ENCODE assay signal across 2 cellular contexts in the genomic region with DNA sequence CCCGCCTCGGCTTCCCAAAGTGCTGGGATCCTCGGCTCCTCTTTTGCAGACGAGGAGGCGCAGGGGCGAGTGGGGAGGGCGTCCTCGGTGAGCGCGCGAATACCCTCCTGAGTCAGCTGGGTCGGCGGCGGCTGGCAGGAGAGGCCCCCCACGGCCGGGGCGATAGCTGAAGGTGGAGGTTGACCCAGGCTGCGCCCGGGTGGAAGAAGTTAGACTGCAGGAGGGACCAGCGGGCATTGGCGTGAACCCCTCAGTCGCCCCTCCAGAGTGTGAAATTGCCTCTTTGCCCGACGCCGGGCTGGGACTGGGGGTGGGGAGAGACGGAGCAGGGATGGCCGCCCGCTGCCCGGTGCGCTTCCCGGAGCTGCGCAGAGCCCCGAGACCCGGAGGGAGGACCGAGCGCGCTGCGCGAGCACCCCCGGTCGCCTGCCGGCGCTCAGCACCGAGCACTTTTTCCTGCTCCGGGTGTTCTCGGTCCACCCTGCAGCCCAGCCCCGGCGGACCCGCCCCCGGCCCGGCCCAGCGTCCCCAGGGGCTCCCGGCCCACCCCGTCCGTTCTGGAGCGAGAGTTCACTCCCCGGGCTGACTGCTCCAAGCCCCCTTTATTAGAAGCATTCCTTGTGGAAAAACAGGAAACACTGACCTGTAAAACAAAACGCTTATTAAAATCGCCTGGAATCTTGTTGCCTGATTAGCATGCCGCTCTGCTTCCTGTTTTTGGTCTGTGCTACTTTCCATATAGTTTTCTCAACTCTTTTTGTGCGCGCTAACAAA.
TF ChIP-seq lines count a peak whose summit lies in the region.

No MANE protein-coding gene starts in this region.

TF ChIP-seq in A549, 52 proteins besides CTCF, POLR2A, EP300 and RAD21:
- TF ChIP-seq EHMT2 (IDR thresholded peaks at IDR 0.05; ENCODE audit: low read depth) (no peak), TP53 (CRISPR knock-in tag; IDR thresholded peaks at IDR 0.05) (no peak), PHF8 (IDR thresholded peaks at IDR 0.05; ENCODE audit: borderline replicate concordance, low read depth) (no peak), CHD2 (IDR thresholded peaks at IDR 0.05; ENCODE audit: low read length, partially characterized antibody) (no peak), ZSCAN20 (CRISPR knock-in tag; IDR thresholded peaks at IDR 0.05) (no peak), MAFK (IDR thresholded peaks at IDR 0.05; ENCODE audit: partially characterized antibody) (no peak), HOXA7 (CRISPR knock-in tag; IDR thresholded peaks at IDR 0.05) (no peak), ESRRA (IDR thresholded peaks at IDR 0.05; ENCODE audit: borderline replicate concordance, low read length) (no peak), KDM1A (IDR thresholded peaks at IDR 0.05; ENCODE audit: low read depth) (no peak), HEYL (CRISPR knock-in tag; IDR thresholded peaks at IDR 0.05) (no peak), JUN (IDR thresholded peaks at IDR 0.05) (no peak), HOXB13 (CRISPR knock-in tag; IDR thresholded peaks at IDR 0.05; ENCODE audit: low read depth) (no peak), FOSB (CRISPR knock-in tag; IDR thresholded peaks at IDR 0.05) (no peak), ZNF302 (CRISPR knock-in tag; IDR thresholded peaks at IDR 0.05) (no peak), GATA3 (IDR thresholded peaks at IDR 0.05; ENCODE audit: borderline replicate concordance) (no peak), RARB (CRISPR knock-in tag; IDR thresholded peaks at IDR 0.05) (no peak), SREBF2 (IDR thresholded peaks at IDR 0.05) (no peak)
- TF ChIP-seq, protein P1, sequence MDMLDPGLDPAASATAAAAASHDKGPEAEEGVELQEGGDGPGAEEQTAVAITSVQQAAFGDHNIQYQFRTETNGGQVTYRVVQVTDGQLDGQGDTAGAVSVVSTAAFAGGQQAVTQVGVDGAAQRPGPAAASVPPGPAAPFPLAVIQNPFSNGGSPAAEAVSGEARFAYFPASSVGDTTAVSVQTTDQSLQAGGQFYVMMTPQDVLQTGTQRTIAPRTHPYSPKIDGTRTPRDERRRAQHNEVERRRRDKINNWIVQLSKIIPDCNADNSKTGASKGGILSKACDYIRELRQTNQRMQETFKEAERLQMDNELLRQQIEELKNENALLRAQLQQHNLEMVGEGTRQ (IDR thresholded peaks at IDR 0.05), result no peak
- TF ChIP-seq, protein P2, sequence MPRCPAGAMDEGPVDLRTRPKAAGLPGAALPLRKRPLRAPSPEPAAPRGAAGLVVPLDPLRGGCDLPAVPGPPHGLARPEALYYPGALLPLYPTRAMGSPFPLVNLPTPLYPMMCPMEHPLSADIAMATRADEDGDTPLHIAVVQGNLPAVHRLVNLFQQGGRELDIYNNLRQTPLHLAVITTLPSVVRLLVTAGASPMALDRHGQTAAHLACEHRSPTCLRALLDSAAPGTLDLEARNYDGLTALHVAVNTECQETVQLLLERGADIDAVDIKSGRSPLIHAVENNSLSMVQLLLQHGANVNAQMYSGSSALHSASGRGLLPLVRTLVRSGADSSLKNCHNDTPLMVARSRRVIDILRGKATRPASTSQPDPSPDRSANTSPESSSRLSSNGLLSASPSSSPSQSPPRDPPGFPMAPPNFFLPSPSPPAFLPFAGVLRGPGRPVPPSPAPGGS (IDR thresholded peaks at IDR 0.05), result no peak
TF ChIP-seq in A549: peak in this region for 0.

TF ChIP-seq in HEK293, 187 proteins besides CTCF, POLR2A, EP300 and RAD21 (continues in another document):
- TF ChIP-seq, protein P3, sequence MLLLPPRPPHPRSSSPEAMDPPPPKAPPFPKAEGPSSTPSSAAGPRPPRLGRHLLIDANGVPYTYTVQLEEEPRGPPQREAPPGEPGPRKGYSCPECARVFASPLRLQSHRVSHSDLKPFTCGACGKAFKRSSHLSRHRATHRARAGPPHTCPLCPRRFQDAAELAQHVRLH (tag by site-specific recombination; IDR thresholded peaks at IDR 0.05), result no peak
- TF ChIP-seq ZNF132 (tag by site-specific recombination; IDR thresholded peaks at IDR 0.05; ENCODE audit: borderline replicate concordance) (no peak), ZNF214 (tag by site-specific recombination; IDR thresholded peaks at IDR 0.05; ENCODE audit: borderline replicate concordance) (no peak), ZEB2 (tag by site-specific recombination; IDR thresholded peaks at IDR 0.05) (no peak), HOXA7 (CRISPR knock-in tag; IDR thresholded peaks at IDR 0.05; ENCODE audit: borderline replicate concordance) (no peak), ZNF843 (tag by site-specific recombination; IDR thresholded peaks at IDR 0.05) (no peak), SP3 (tag by site-specific recombination; IDR thresholded peaks at IDR 0.05) (peak; percentile 10; the same call in 1 of the 2 replicates), OVOL3 (tag by site-specific recombination; IDR thresholded peaks at IDR 0.05) (no peak), ZBTB17 (tag by site-specific recombination; IDR thresholded peaks at IDR 0.05) (peak; percentile 90), ZNF423 (tag by site-specific recombination; IDR thresholded peaks at IDR 0.05) (0 out of 2 replicates have a peak, but pooled peaks have one; percentile 35), ZNF302 (tag by site-specific recombination; IDR thresholded peaks at IDR 0.05; ENCODE audit: low read depth) (no peak), ZSCAN30 (tag by site-specific recombination; IDR thresholded peaks at IDR 0.05) (no peak), ZNF335 (tag by site-specific recombination; conservative IDR thresholded peaks at IDR 0.05) (peak; percentile 89), ZXDB (tag by site-specific recombination; IDR thresholded peaks at IDR 0.05) (peak; percentile 14; the same call in 1 of the 2 replicates), SP7 (tag by site-specific recombination; IDR thresholded peaks at IDR 0.05) (no peak), ZNF274 (IDR thresholded peaks at IDR 0.05; ENCODE audit: low read length) (no peak), ZNF274 (tag by site-specific recombination; IDR thresholded peaks at IDR 0.05; ENCODE audit: borderline replicate concordance) (no peak), GLIS1 (tag by site-specific recombination; IDR thresholded peaks at IDR 0.05) (peak; percentile 57; the same call in 1 of the 2 replicates), ZSCAN16 (tag by site-specific recombination; IDR thresholded peaks at IDR 0.05) (0 out of 2 replicates have a peak, but pooled peaks have one; percentile 22), GLIS2 (tag by site-specific recombination; IDR thresholded peaks at IDR 0.05) (peak; percentile 67), SP2 (tag by site-specific recombination; IDR thresholded peaks at IDR 0.05) (peak; percentile 13; the same call in 1 of the 2 replicates), OSR2 (tag by site-specific recombination; IDR thresholded peaks at IDR 0.05) (no peak), ZNF473 (tag by site-specific recombination; IDR thresholded peaks at IDR 0.05) (no peak), ZBTB8A (tag by site-specific recombination; IDR thresholded peaks at IDR 0.05) (peak; percentile 63; the same call in 1 of the 2 replicates), SETDB1 (IDR thresholded peaks at IDR 0.05; ENCODE audit: insufficient read length, low read length) (no peak), ZNF510 (tag by site-specific recombination; IDR thresholded peaks at IDR 0.05; ENCODE audit: insufficient replicate concordance) (no peak), KLF8 (tag by site-specific recombination; IDR thresholded peaks at IDR 0.05) (peak; percentile 26; the same call in 1 of the 2 replicates), ZNF211 (tag by site-specific recombination; IDR thresholded peaks at IDR 0.05; ENCODE audit: low read depth) (no peak), ZNF792 (tag by site-specific recombination; IDR thresholded peaks at IDR 0.05) (no peak), ZNF354C (tag by site-specific recombination; IDR thresholded peaks at IDR 0.05; ENCODE audit: borderline replicate concordance, low read depth) (no peak), ZNF768 (tag by site-specific recombination; IDR thresholded peaks at IDR 0.05) (no peak), ZNF341 (tag by site-specific recombination; IDR thresholded peaks at IDR 0.05; ENCODE audit: low read depth) (peak; percentile 43)
- TF ChIP-seq, protein P4, sequence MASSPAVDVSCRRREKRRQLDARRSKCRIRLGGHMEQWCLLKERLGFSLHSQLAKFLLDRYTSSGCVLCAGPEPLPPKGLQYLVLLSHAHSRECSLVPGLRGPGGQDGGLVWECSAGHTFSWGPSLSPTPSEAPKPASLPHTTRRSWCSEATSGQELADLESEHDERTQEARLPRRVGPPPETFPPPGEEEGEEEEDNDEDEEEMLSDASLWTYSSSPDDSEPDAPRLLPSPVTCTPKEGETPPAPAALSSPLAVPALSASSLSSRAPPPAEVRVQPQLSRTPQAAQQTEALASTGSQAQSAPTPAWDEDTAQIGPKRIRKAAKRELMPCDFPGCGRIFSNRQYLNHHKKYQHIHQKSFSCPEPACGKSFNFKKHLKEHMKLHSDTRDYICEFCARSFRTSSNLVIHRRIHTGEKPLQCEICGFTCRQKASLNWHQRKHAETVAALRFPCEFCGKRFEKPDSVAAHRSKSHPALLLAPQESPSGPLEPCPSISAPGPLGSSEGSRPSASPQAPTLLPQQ (tag by site-specific recombination; IDR thresholded peaks at IDR 0.05), result no peak
- TF ChIP-seq, protein P5, sequence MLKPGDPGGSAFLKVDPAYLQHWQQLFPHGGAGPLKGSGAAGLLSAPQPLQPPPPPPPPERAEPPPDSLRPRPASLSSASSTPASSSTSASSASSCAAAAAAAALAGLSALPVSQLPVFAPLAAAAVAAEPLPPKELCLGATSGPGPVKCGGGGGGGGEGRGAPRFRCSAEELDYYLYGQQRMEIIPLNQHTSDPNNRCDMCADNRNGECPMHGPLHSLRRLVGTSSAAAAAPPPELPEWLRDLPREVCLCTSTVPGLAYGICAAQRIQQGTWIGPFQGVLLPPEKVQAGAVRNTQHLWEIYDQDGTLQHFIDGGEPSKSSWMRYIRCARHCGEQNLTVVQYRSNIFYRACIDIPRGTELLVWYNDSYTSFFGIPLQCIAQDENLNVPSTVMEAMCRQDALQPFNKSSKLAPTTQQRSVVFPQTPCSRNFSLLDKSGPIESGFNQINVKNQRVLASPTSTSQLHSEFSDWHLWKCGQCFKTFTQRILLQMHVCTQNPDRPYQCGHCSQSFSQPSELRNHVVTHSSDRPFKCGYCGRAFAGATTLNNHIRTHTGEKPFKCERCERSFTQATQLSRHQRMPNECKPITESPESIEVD (tag by site-specific recombination; IDR thresholded peaks at IDR 0.05), result no peak
- TF ChIP-seq, protein P6, sequence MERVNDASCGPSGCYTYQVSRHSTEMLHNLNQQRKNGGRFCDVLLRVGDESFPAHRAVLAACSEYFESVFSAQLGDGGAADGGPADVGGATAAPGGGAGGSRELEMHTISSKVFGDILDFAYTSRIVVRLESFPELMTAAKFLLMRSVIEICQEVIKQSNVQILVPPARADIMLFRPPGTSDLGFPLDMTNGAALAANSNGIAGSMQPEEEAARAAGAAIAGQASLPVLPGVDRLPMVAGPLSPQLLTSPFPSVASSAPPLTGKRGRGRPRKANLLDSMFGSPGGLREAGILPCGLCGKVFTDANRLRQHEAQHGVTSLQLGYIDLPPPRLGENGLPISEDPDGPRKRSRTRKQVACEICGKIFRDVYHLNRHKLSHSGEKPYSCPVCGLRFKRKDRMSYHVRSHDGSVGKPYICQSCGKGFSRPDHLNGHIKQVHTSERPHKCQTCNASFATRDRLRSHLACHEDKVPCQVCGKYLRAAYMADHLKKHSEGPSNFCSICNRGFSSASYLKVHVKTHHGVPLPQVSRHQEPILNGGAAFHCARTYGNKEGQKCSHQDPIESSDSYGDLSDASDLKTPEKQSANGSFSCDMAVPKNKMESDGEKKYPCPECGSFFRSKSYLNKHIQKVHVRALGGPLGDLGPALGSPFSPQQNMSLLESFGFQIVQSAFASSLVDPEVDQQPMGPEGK (tag by site-specific recombination; IDR thresholded peaks at IDR 0.05), result peak; percentile 33; the same call in 1 of the 2 replicates
- TF ChIP-seq, protein P7, sequence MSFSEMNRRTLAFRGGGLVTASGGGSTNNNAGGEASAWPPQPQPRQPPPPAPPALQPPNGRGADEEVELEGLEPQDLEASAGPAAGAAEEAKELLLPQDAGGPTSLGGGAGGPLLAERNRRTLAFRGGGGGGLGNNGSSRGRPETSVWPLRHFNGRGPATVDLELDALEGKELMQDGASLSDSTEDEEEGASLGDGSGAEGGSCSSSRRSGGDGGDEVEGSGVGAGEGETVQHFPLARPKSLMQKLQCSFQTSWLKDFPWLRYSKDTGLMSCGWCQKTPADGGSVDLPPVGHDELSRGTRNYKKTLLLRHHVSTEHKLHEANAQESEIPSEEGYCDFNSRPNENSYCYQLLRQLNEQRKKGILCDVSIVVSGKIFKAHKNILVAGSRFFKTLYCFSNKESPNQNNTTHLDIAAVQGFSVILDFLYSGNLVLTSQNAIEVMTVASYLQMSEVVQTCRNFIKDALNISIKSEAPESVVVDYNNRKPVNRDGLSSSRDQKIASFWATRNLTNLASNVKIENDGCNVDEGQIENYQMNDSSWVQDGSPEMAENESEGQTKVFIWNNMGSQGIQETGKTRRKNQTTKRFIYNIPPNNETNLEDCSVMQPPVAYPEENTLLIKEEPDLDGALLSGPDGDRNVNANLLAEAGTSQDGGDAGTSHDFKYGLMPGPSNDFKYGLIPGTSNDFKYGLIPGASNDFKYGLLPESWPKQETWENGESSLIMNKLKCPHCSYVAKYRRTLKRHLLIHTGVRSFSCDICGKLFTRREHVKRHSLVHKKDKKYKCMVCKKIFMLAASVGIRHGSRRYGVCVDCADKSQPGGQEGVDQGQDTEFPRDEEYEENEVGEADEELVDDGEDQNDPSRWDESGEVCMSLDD (tag by site-specific recombination; IDR thresholded peaks at IDR 0.05), result 0 out of 2 replicates have a peak, but pooled peaks have one; percentile 39
- TF ChIP-seq, protein P8, sequence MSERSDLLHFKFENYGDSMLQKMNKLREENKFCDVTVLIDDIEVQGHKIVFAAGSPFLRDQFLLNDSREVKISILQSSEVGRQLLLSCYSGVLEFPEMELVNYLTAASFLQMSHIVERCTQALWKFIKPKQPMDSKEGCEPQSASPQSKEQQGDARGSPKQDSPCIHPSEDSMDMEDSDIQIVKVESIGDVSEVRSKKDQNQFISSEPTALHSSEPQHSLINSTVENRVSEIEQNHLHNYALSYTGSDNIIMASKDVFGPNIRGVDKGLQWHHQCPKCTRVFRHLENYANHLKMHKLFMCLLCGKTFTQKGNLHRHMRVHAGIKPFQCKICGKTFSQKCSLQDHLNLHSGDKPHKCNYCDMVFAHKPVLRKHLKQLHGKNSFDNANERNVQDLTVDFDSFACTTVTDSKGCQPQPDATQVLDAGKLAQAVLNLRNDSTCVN (tag by site-specific recombination; optimal IDR thresholded peaks at IDR 0.05), result peak; percentile 68
- TF ChIP-seq, protein P9, sequence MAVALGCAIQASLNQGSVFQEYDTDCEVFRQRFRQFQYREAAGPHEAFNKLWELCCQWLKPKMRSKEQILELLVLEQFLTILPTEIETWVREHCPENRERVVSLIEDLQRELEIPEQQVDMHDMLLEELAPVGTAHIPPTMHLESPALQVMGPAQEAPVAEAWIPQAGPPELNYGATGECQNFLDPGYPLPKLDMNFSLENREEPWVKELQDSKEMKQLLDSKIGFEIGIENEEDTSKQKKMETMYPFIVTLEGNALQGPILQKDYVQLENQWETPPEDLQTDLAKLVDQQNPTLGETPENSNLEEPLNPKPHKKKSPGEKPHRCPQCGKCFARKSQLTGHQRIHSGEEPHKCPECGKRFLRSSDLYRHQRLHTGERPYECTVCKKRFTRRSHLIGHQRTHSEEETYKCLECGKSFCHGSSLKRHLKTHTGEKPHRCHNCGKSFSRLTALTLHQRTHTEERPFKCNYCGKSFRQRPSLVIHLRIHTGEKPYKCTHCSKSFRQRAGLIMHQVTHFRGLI (tag by site-specific recombination; IDR thresholded peaks at IDR 0.05), result no peak
